In genomic region chr2:42916394-42916793, GRCh38 we compare ENCODE assay signal across 21 cellular contexts.
"Had no signal": no experiment of that assay in that cellular context is flagged by ENCODE, and none has a peak within 500 bp of the region (broad histone marks: within the 10 kb centered on the region; RNA-seq: fewer than 3 reads in every experiment).

No MANE protein-coding gene starts in this region.

- H3K79me2 ChIP-seq: parathyroid adenoma had no signal

- H3K9me3 Mint-ChIP-seq: central memory CD8-positive, alpha-beta T cell; stimulated activated effector memory CD8-positive, alpha-beta T cell treated with anti-CD3 and anti-CD28 coated beads, Interleukin-12 subunit alpha, Interleukin-12 subunit beta, amount 100 ng/mL, for 72 hours; T-helper 1 cell treated with Interleukin-12 subunit alpha and Interleukin-12 subunit beta and Interleukin-4 antibody, amounts not matched to agents 30 μg/mL and 1 μg/mL, for 36 hours had no signal

- H3K27ac Mint-ChIP-seq: stimulated activated effector memory CD8-positive, alpha-beta T cell treated with anti-CD3 and anti-CD28 coated beads, Interleukin-12 subunit alpha, Interleukin-12 subunit beta, amount 100 ng/mL, for 72 hours; T-helper 1 cell treated with Interleukin-12 subunit alpha and Interleukin-12 subunit beta and Interleukin-4 antibody, amounts not matched to agents 30 μg/mL and 1 μg/mL, for 36 hours had no signal

- H3K27me3 ChIP-seq: brain microvascular endothelial cell, neutrophil, stomach, testis, upper lobe of right lung had no signal

- H3K4me3 Mint-ChIP-seq: central memory CD8-positive, alpha-beta T cell; stimulated activated effector memory CD8-positive, alpha-beta T cell treated with anti-CD3 and anti-CD28 coated beads, Interleukin-12 subunit alpha, Interleukin-12 subunit beta, amount 100 ng/mL, for 72 hours; T-helper 1 cell treated with Interleukin-12 subunit alpha and Interleukin-12 subunit beta and Interleukin-4 antibody, amounts not matched to agents 30 μg/mL and 1 μg/mL, for 36 hours had no signal

- H3K27ac ChIP-seq: neutrophil, parathyroid adenoma, testis had no signal

- H2AFZ ChIP-seq: parathyroid adenoma had no signal

- H3K36me3 ChIP-seq: brain microvascular endothelial cell, neutrophil, stomach, upper lobe of right lung had no signal

- DNase-seq: activated CD4-positive, alpha-beta T cell treated with anti-CD3 and anti-CD28 coated beads, Interleukin-2, amount 50 U/mL, for 1 hour; activated CD8-positive, alpha-beta memory T cell treated with anti-CD3 and anti-CD28 coated beads, Interleukin-2, amount 50 U/mL, for 4 hours; activated effector memory CD4-positive, alpha-beta T cell treated with Interleukin-2 at 50 U/mL for 16 hours; activated naive CD4-positive, alpha-beta T cell treated with anti-CD3 and anti-CD28 coated beads, Interleukin-2, amount 50 U/mL, for 16 hours; activated T-cell treated with anti-CD3 and anti-CD28 coated beads, Interleukin-2, amount 50 U/mL, for 48 hours; aorta; brain microvascular endothelial cell; cortex of kidney; erythroblast; kidney; mammary epithelial cell; stimulated activated CD4-positive, alpha-beta T cell treated with anti-CD3 and anti-CD28 coated beads, Interleukin-4, amount 100 ng/mL, for 24 hours; stomach; testis; upper lobe of right lung had no signal

- H3K4me3 ChIP-seq: skin epidermis, stomach, testis, upper lobe of right lung had no signal

- H3K9ac ChIP-seq: parathyroid adenoma had no signal

- H3K9me3 ChIP-seq: neutrophil, stomach, testis, upper lobe of right lung had no signal

- H3K36me3 Mint-ChIP-seq: stimulated activated effector memory CD8-positive, alpha-beta T cell treated with anti-CD3 and anti-CD28 coated beads, Interleukin-12 subunit alpha, Interleukin-12 subunit beta, amount 100 ng/mL, for 72 hours had no signal

- H3K4me1 ChIP-seq: parathyroid adenoma had no signal
